14 cellular contexts compared by ENCODE assay signal in the genomic region with DNA sequence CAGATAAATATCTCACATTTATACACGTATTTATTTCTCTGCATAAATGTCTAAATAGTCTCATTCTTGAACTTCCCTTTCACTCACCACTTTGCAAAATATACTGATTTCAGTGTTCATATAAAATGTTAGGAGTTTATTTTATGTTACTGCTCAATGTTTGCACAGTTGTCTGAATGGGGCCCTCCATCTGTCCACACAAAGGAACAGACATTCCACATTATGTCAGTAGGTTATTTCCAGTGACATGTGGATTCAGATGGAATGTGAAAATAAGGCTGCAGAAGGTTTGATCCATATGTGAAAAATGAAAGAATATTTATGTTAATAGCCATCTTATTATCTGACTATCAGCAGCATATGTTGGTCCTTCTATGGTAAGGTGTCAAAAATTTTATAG.
"Had no signal": no experiment of that assay in that cellular context is flagged by ENCODE, and none has a peak within 500 bp of the region (broad histone marks: within the 10 kb centered on the region; RNA-seq: fewer than 3 reads in every experiment).

No MANE protein-coding gene starts in this region.

- H3K4me3 Mint-ChIP-seq: activated naive CD4-positive, alpha-beta T cell treated with anti-CD3 and anti-CD28 coated beads for 36 hours; activated T-helper 17 cell treated with anti-CD3 and anti-CD28 coated beads, Interleukin-2, amount 50 U/mL, for 72 hours; naive B cell; stimulated activated naive CD8-positive, alpha-beta T cell treated with anti-CD3 and anti-CD28 coated beads, Interleukin-15, Interleukin-2, amounts not matched to agents 100 ng/mL and 50 ng/mL, for 24 hours had no signal

- ATAC-seq: activated T-helper 17 cell treated with anti-CD3 and anti-CD28 coated beads, Interleukin-2, amount 50 U/mL, for 72 hours; gastroesophageal sphincter; left lobe of liver; pancreas had no signal

- DNase-seq: activated CD4-positive, CD25-positive, alpha-beta regulatory T cell treated with anti-CD3 and anti-CD28 coated beads, Interleukin-2, amount 50 U/mL, for 72 hours; activated naive CD4-positive, alpha-beta T cell treated with anti-CD3 and anti-CD28 coated beads for 36 hours; activated T-cell treated with anti-CD3 and anti-CD28 coated beads for 4 hours; adrenal gland; islet precursor cell; naive B cell; pancreas; sigmoid colon; spleen; trophoblast cell had no signal

- H3K27ac Mint-ChIP-seq: activated naive CD4-positive, alpha-beta T cell treated with anti-CD3 and anti-CD28 coated beads for 36 hours; activated T-helper 17 cell treated with anti-CD3 and anti-CD28 coated beads, Interleukin-2, amount 50 U/mL, for 72 hours; naive B cell; stimulated activated naive CD8-positive, alpha-beta T cell treated with anti-CD3 and anti-CD28 coated beads, Interleukin-15, Interleukin-2, amounts not matched to agents 100 ng/mL and 50 ng/mL, for 24 hours had no signal

- H3K27me3 Mint-ChIP-seq: activated T-helper 17 cell treated with anti-CD3 and anti-CD28 coated beads, Interleukin-2, amount 50 U/mL, for 72 hours; naive B cell; stimulated activated naive CD8-positive, alpha-beta T cell treated with anti-CD3 and anti-CD28 coated beads, Interleukin-15, Interleukin-2, amounts not matched to agents 100 ng/mL and 50 ng/mL, for 24 hours had no signal

- H3K36me3 Mint-ChIP-seq: naive B cell had no signal

- H3K4me1 Mint-ChIP-seq: activated T-helper 17 cell treated with anti-CD3 and anti-CD28 coated beads, Interleukin-2, amount 50 U/mL, for 72 hours; naive B cell had no signal
